In genomic region chr5:12071455-12071854, GRCh38 we compare ENCODE assay signal across 8 cellular contexts.
"Had no signal": no experiment of that assay in that cellular context is flagged by ENCODE, and none has a peak within 500 bp of the region (broad histone marks: within the 10 kb centered on the region; RNA-seq: fewer than 3 reads in every experiment).

No MANE protein-coding gene starts in this region.

- H3K4me3 ChIP-seq: GM12878 had no signal

- FAIRE-seq: G401.6, GM12878, GM12891, GM12892, GM18507, GM19239 had no signal

- ATAC-seq: GM12878 had no signal

- DNase-seq: GDM1, GF-D8 had no signal
